In the genomic region with DNA sequence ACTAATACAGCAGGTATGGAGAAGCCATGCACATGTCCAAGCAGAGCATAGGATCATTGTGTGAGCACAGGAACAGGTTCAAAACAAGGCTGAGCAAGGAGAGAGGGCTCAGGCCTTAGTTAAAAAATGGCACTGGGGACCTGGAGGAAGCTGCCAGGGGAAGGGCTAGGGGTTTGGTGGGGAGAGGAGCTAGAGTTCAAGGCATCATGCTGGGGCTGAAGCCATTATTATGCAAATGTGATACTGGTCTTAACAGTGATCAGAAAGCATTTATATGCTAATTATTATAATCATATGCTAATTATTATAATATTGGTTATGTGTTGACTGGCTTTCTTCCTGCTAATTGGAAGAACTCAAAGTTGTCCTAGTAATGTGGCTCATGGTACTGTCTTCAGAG, we compare ENCODE assay signal across 1 cellular context.
TF ChIP-seq lines count a peak whose summit lies in the region.

No MANE protein-coding gene starts in this region.

TF ChIP-seq in GM23338, 12 proteins besides CTCF, POLR2A, EP300 and RAD21 (continued from another document):
- TF ChIP-seq, protein P1, sequence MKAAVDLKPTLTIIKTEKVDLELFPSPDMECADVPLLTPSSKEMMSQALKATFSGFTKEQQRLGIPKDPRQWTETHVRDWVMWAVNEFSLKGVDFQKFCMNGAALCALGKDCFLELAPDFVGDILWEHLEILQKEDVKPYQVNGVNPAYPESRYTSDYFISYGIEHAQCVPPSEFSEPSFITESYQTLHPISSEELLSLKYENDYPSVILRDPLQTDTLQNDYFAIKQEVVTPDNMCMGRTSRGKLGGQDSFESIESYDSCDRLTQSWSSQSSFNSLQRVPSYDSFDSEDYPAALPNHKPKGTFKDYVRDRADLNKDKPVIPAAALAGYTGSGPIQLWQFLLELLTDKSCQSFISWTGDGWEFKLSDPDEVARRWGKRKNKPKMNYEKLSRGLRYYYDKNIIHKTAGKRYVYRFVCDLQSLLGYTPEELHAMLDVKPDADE (IDR thresholded peaks at IDR 0.05): no peak
- TF ChIP-seq POLR2AphosphoS5 (IDR thresholded peaks at IDR 0.05; ENCODE audit: low read depth) (no peak), ZNF114 (CRISPR knock-in tag; IDR thresholded peaks at IDR 0.05) (no peak), EZH2phosphoT487 (IDR thresholded peaks at IDR 0.05; ENCODE audit: unreplicated experiment) (no peak), STAT1 (IDR thresholded peaks at IDR 0.05; ENCODE audit: unreplicated experiment) (no peak), JUNB (IDR thresholded peaks at IDR 0.05; ENCODE audit: unreplicated experiment) (no peak), EZH2 (IDR thresholded peaks at IDR 0.05; ENCODE audit: low read depth, unreplicated experiment) (no peak)
- TF ChIP-seq, protein P2, sequence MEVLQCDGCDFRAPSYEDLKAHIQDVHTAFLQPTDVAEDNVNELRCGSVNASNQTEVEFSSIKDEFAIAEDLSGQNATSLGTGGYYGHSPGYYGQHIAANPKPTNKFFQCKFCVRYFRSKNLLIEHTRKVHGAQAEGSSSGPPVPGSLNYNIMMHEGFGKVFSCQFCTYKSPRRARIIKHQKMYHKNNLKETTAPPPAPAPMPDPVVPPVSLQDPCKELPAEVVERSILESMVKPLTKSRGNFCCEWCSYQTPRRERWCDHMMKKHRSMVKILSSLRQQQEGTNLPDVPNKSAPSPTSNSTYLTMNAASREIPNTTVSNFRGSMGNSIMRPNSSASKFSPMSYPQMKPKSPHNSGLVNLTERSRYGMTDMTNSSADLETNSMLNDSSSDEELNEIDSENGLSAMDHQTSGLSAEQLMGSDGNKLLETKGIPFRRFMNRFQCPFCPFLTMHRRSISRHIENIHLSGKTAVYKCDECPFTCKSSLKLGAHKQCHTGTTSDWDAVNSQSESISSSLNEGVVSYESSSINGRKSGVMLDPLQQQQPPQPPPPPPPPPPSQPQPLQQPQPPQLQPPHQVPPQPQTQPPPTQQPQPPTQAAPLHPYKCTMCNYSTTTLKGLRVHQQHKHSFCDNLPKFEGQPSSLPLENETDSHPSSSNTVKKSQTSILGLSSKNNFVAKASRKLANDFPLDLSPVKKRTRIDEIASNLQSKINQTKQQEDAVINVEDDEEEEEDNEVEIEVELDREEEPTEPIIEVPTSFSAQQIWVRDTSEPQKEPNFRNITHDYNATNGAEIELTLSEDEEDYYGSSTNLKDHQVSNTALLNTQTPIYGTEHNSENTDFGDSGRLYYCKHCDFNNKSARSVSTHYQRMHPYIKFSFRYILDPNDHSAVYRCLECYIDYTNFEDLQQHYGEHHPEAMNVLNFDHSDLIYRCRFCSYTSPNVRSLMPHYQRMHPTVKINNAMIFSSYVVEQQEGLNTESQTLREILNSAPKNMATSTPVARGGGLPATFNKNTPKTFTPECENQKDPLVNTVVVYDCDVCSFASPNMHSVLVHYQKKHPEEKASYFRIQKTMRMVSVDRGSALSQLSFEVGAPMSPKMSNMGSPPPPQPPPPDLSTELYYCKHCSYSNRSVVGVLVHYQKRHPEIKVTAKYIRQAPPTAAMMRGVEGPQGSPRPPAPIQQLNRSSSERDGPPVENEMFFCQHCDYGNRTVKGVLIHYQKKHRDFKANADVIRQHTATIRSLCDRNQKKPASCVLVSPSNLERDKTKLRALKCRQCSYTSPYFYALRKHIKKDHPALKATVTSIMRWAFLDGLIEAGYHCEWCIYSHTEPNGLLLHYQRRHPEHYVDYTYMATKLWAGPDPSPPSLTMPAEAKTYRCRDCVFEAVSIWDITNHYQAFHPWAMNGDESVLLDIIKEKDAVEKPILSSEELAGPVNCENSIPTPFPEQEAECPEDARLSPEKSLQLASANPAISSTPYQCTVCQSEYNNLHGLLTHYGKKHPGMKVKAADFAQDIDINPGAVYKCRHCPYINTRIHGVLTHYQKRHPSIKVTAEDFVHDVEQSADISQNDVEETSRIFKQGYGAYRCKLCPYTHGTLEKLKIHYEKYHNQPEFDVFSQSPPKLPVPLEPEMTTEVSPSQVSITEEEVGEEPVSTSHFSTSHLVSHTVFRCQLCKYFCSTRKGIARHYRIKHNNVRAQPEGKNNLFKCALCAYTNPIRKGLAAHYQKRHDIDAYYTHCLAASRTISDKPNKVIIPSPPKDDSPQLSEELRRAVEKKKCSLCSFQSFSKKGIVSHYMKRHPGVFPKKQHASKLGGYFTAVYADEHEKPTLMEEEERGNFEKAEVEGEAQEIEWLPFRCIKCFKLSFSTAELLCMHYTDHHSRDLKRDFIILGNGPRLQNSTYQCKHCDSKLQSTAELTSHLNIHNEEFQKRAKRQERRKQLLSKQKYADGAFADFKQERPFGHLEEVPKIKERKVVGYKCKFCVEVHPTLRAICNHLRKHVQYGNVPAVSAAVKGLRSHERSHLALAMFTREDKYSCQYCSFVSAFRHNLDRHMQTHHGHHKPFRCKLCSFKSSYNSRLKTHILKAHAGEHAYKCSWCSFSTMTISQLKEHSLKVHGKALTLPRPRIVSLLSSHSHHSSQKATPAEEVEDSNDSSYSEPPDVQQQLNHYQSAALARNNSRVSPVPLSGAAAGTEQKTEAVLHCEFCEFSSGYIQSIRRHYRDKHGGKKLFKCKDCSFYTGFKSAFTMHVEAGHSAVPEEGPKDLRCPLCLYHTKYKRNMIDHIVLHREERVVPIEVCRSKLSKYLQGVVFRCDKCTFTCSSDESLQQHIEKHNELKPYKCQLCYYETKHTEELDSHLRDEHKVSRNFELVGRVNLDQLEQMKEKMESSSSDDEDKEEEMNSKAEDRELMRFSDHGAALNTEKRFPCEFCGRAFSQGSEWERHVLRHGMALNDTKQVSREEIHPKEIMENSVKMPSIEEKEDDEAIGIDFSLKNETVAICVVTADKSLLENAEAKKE (CRISPR knock-in tag; IDR thresholded peaks at IDR 0.05): no peak
- TF ChIP-seq, protein P3, sequence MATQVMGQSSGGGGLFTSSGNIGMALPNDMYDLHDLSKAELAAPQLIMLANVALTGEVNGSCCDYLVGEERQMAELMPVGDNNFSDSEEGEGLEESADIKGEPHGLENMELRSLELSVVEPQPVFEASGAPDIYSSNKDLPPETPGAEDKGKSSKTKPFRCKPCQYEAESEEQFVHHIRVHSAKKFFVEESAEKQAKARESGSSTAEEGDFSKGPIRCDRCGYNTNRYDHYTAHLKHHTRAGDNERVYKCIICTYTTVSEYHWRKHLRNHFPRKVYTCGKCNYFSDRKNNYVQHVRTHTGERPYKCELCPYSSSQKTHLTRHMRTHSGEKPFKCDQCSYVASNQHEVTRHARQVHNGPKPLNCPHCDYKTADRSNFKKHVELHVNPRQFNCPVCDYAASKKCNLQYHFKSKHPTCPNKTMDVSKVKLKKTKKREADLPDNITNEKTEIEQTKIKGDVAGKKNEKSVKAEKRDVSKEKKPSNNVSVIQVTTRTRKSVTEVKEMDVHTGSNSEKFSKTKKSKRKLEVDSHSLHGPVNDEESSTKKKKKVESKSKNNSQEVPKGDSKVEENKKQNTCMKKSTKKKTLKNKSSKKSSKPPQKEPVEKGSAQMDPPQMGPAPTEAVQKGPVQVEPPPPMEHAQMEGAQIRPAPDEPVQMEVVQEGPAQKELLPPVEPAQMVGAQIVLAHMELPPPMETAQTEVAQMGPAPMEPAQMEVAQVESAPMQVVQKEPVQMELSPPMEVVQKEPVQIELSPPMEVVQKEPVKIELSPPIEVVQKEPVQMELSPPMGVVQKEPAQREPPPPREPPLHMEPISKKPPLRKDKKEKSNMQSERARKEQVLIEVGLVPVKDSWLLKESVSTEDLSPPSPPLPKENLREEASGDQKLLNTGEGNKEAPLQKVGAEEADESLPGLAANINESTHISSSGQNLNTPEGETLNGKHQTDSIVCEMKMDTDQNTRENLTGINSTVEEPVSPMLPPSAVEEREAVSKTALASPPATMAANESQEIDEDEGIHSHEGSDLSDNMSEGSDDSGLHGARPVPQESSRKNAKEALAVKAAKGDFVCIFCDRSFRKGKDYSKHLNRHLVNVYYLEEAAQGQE (IDR thresholded peaks at IDR 0.05; ENCODE audit: unreplicated experiment): no peak
